ENCODE assay signal across 19 cellular contexts in genomic region chr13:88000787-88001186, GRCh38.
DNase-seq lines count a peak whose midpoint lies in the region; ATAC-seq and TF ChIP-seq lines count a peak whose summit lies in the region.
"Had no signal": no experiment of that assay in that cellular context is flagged by ENCODE, and none has a peak within 500 bp of the region (broad histone marks: within the 10 kb centered on the region; RNA-seq: fewer than 3 reads in every experiment).

No MANE protein-coding gene starts in this region.

- intact Hi-C loops in MCF 10A (cut with micrococcal nuclease) = no loop called here
- intact Hi-C loops in breast epithelium (cut with DNase I; ENCODE audit: low total_unique reads) = no loop called here
- intact Hi-C loops in sciatic nerve (cut with DNase I) = no loop called here
- intact Hi-C loops in right cardiac atrium (cut with DNase I) = no loop called here

- H3K9me3 Mint-ChIP-seq in MCF 10A (ENCODE audit: unreplicated experiment) = no peaks in the 10 kb centered on the region

- TF ChIP-seq CTCF in MCF 10A (IDR thresholded peaks at IDR 0.05; ENCODE audit: unreplicated experiment) = no peak
- no peak for TF ChIP-seq CTCF in breast epithelium (IDR thresholded peaks at IDR 0.05)

- no peak overlapping the region for H3K4me3 Mint-ChIP-seq in MCF 10A (ENCODE audit: unreplicated experiment)
- H3K4me3 Mint-ChIP-seq: H9 had no signal

- no peaks in the 10 kb centered on the region for H3K27me3 Mint-ChIP-seq in MCF 10A (ENCODE audit: insufficient read depth, unreplicated experiment)

- ATAC-seq in sciatic nerve (peak; percentile 39), right cardiac atrium (no peak)
- ATAC-seq: K562 had no signal

- H3K36me3 ChIP-seq in breast epithelium = no peaks in the 10 kb centered on the region
- H3K36me3 ChIP-seq: SJCRH30 had no signal

- DNase-seq in MCF 10A (ENCODE audit: unreplicated experiment) (no peak), breast epithelium (ENCODE audit: low spot score in 2 of 2) (no peak), kidney tubule cell (ENCODE audit: low spot score) (peak; percentile 1), sciatic nerve (ENCODE audit: low spot score) (no peak), ureter (ENCODE audit: low spot score) (no peak), right cardiac atrium (no peak), NCI-H2029 treated with DMSO at 0.1 percent for 48 hours (lab: John Stamatoyannopoulos, UW) (no peak)
- DNase-seq in activated CD4-positive, CD25-positive, alpha-beta regulatory T cell (lab: John Stamatoyannopoulos, UW) = no peak
- DNase-seq: COR-L47, GDM1, H9, MV-4-11, NCI-H187, NCI-H2227 treated with DMSO at 0.1 percent for 48 hours, NCI-H510A treated with DMSO at 0.1 percent for 48 hours, PC-9, SJCRH30 had no signal

- CTCF ChIA-PET in MCF 10A (lab: Yijun Ruan, JAX) = interaction anchor here (0.7 to 1.1 kb wide), 2 partner anchors 16 to 936 kb away, joined by 3 read pairs; no protein-coding TSS in a partner anchor

- H3K36me3 Mint-ChIP-seq in MCF 10A (ENCODE audit: insufficient read depth, unreplicated experiment) = no peaks in the 10 kb centered on the region

- no peak overlapping the region for H3K27ac ChIP-seq in breast epithelium
- no peak overlapping the region for H3K27ac ChIP-seq in right cardiac atrium (ENCODE audit: low read length)
- H3K27ac ChIP-seq: 22Rv1, PC-9, SJCRH30 had no signal

- H3K9me3 ChIP-seq in breast epithelium (no peaks in the 10 kb centered on the region), right cardiac atrium (ENCODE audit: control insufficient read depth, low read length) (no peaks in the 10 kb centered on the region)
- H3K9me3 ChIP-seq: SJCRH30 had no signal

- H3K4me1 ChIP-seq in breast epithelium (no peaks in the 10 kb centered on the region), right cardiac atrium (ENCODE audit: control insufficient read depth, insufficient read depth, low read length) (peaks cover 2% of the 10 kb centered on the region)

- 78% methylated on average over 2 of the region's 2 CpGs for WGBS in right cardiac atrium

- H3K4me3 ChIP-seq in breast epithelium (no peak overlapping the region), right cardiac atrium (ENCODE audit: low read length) (no peak overlapping the region)
- H3K4me3 ChIP-seq: K562, PC-9, SJCRH30 had no signal

- no TSS peak for BruUV-seq in MCF 10A (replicated peaks; lab: Mats Ljungman, UMichigan)

- peak overlapping the region; percentile 77 for H3K27ac Mint-ChIP-seq in MCF 10A (ENCODE audit: low read depth, unreplicated experiment)
- H3K27ac Mint-ChIP-seq: H9 had no signal

- H3K27me3 ChIP-seq in breast epithelium (no peaks in the 10 kb centered on the region), right cardiac atrium (ENCODE audit: control insufficient read depth, insufficient read depth) (no peaks in the 10 kb centered on the region)
- H3K27me3 ChIP-seq: SJCRH30 had no signal

- POLR2A ChIA-PET in MCF 10A (lab: Yijun Ruan, JAX) = no interaction called here

- TF ChIP-seq POLR2A in breast epithelium (IDR thresholded peaks at IDR 0.05) = no peak

- H3K4me1 Mint-ChIP-seq in MCF 10A (ENCODE audit: insufficient read depth, unreplicated experiment) = peaks cover 15% of the 10 kb centered on the region
